In the genomic region with DNA sequence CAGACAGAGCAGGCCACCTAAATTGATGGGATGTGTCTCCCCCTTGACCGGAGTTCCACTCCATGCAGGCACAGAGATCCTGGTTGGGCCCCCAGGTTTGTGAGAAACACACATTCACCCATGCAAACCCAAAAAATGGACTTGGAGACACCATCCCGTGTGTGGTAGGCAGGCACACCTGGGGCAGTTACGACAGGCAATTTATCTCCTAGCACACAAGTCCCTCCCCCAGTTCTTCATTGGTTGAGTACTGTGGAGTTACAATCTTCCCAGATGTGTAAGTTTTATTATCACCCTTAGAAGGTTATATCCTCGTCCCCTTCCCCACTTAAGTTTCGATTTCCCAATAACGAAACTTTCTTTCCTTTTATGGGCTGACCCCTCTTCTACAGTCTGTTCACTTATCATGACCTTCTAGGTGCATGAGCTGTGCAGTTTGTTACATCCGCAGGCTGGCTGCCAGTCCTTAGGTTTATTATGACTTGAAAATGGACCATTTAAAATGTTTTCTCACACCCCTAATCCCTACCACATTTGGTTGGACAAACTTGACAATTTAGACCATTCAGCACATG, we compare ENCODE assay signal across 18 cellular contexts.
"Had no signal": no experiment of that assay in that cellular context is flagged by ENCODE, and none has a peak within 500 bp of the region (broad histone marks: within the 10 kb centered on the region; RNA-seq: fewer than 3 reads in every experiment).

No MANE protein-coding gene starts in this region.

- H3K27ac Mint-ChIP-seq: activated naive CD8-positive, alpha-beta T cell treated with anti-CD3 and anti-CD28 coated beads, Interleukin-2, amount 10 ng/mL, durations not matched to agents 7 days and 5 days; mesothelial cell of epicardium; nephron had no signal

- H3K4me3 Mint-ChIP-seq: activated naive CD8-positive, alpha-beta T cell treated with anti-CD3 and anti-CD28 coated beads, Interleukin-2, amount 10 ng/mL, durations not matched to agents 7 days and 5 days; mesothelial cell of epicardium; nephron had no signal

- H3K27me3 Mint-ChIP-seq: activated naive CD8-positive, alpha-beta T cell treated with anti-CD3 and anti-CD28 coated beads, Interleukin-2, amount 10 ng/mL, durations not matched to agents 7 days and 5 days had no signal

- H3K9me3 ChIP-seq: body of pancreas, tibial nerve had no signal

- DNase-seq: activated CD4-positive, alpha-beta T cell treated with anti-CD3 and anti-CD28 coated beads, Interleukin-2, amount 50 U/mL, for 4 hours; activated naive CD4-positive, alpha-beta T cell; activated naive CD8-positive, alpha-beta T cell treated with anti-CD3 and anti-CD28 coated beads, Interleukin-2, amount 10 ng/mL, durations not matched to agents 7 days and 5 days; body of pancreas; dorsolateral prefrontal cortex; foreskin fibroblast; left cardiac atrium; occipital lobe; posterior cingulate gyrus; retina; spleen; stimulated activated CD4-positive, alpha-beta T cell treated with anti-CD3 and anti-CD28 coated beads, Interleukin-4, amount 100 ng/mL, for 4 hours; stimulated activated naive CD4-positive, alpha-beta T cell treated with Interleukin-2 at 50 U/mL for 16 hours; T-helper 2 cell had no signal

- H3K27me3 ChIP-seq: body of pancreas, dorsolateral prefrontal cortex, hepatocyte, spleen, tibial nerve had no signal

- H2AFZ ChIP-seq: hepatocyte had no signal

- H3K4me3 ChIP-seq: body of pancreas, dorsolateral prefrontal cortex, hepatocyte, spleen, tibial nerve had no signal

- H3K36me3 ChIP-seq: tibial nerve had no signal

- H3K4me1 Mint-ChIP-seq: mesothelial cell of epicardium, nephron had no signal

- H3K4me2 ChIP-seq: hepatocyte had no signal

- ATAC-seq: body of pancreas, left cardiac atrium had no signal

- H3K27ac ChIP-seq: body of pancreas, dorsolateral prefrontal cortex, hepatocyte, tibial nerve had no signal
